ENCODE assay signal across 8 cellular contexts in the genomic region with DNA sequence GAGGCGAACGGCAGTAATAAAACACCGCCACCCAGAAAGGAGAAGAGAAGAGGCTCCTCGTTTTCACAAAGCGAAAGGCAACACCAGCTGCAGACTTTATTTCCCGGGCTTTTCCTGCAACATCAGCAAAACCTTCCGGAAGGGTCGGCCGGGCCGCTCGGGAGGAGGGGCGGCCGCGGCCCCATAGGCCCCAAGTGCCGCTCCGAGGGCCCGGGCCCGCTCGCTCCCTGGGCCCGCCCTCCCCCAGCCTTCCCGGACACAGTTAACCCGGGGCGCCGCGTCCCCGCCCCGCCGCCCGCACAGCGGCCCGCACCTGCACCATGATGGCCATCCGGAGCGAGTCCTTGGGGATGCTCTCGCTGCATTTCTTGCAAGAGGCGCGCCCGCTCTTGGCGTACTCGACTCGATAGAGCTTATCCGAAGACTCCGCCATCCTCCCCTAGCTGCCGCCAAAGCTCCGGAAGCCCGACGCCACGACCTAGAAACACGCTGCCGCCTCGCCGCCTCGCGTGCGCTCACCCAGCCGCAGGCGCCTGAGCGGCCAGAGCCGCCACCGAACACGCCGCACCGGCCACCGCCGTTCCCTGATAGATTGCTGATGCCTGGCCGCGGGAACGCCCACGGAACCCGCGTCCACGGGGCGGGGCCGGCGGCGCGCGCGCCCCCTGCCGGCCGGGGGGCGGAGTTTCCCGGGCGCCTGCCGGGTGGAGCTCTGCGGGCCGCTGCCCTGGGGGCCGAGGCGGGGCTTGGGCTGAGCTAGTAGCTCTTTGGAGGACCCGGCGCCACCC. TPM values are rescaled to one million over a fixed set of nuclear protein-coding genes. Genes with fewer than 3 reads are reported as not detected.
DNase-seq lines count a peak whose midpoint lies in the region; ATAC-seq, FAIRE-seq and TF ChIP-seq lines count a peak whose summit lies in the region.

PARP1 (minus strand) TSS at position 597 of the 788 bp plus-strand sequence; CDS start at position 433, 164 bp downstream.

- ATAC-seq in GM19025 (IDR thresholded peaks at IDR 0.05; ENCODE audit: low read depth, unreplicated experiment) (peak; percentile 72), HG03280 (IDR thresholded peaks at IDR 0.05; ENCODE audit: unreplicated experiment) (peak; percentile 81)

- peak within 1 kb of the TSS; percentile 91 for H2AFZ ChIP-seq in keratinocyte (ENCODE audit: control insufficient read depth, low read length)

- H3K4me3 ChIP-seq in keratinocyte (ENCODE audit: control insufficient read depth in 2 of 3, extremely low read depth in 1 of 3, insufficient read depth in 2 of 3, low read depth in 1 of 3, low read length in 3 of 3), result peak within 1 kb of the TSS; percentile 74 to 88 (median 81)

- H3K79me2 ChIP-seq in keratinocyte (ENCODE audit: control insufficient read depth, insufficient read depth, low read length), result peaks cover 39% of the 10 kb centered on the region

- peak in 2 of 3 experiments; percentile 33 to 64 for TF ChIP-seq CTCF in keratinocyte (optimal IDR thresholded peaks at IDR 0.05 in 1 of 3, IDR thresholded peaks at IDR 0.05 in 1 of 3, conservative IDR thresholded peaks at IDR 0.05 in 1 of 3; ENCODE audit: extremely low read depth in 1 of 3, insufficient read depth in 2 of 3, low read length in 3 of 3)

- H3K4me1 ChIP-seq in keratinocyte (ENCODE audit: control insufficient read depth, extremely low read depth, insufficient read depth, low read length), result peaks cover 14% of the 10 kb centered on the region

- peak within 1 kb of the TSS; percentile 47 for H3K27ac ChIP-seq in keratinocyte (ENCODE audit: control insufficient read depth, insufficient read depth, low read length)

- peaks cover 6% of the 10 kb centered on the region for H3K9me1 ChIP-seq in keratinocyte (ENCODE audit: control insufficient read depth, extremely low read depth, insufficient read depth, low read length)

- H3K9me3 ChIP-seq in keratinocyte (ENCODE audit: control insufficient read depth, low read depth, low read length), result no peaks in the 10 kb centered on the region

- H3K36me3 ChIP-seq in keratinocyte (ENCODE audit: control insufficient read depth in 2 of 2, extremely low read depth in 1 of 2, insufficient read depth in 2 of 2, low read length in 2 of 2), result peaks cover 2% of the 10 kb centered on the region in 2 experiments

- dilution Hi-C loops in keratinocyte (cut with MboI; ENCODE audit: extremely low pct_ligation_motif_present, low sequenced_read_pairs), result no loop called here

- no peak for FAIRE-seq in keratinocyte (lab: Jason Lieb, UNC)

- peak; percentile 86 to 91 for DNase-seq in AML-193 (lab: John Stamatoyannopoulos, UW)
- DNase-seq in NCI-H446 (lab: John Stamatoyannopoulos, UW), result peak; percentile 62 to 91
- peak; percentile 75 for DNase-seq in activated CD4-positive, CD25-positive, alpha-beta regulatory T cell treated with anti-CD3 and anti-CD28 coated beads, Interleukin-2, amount 50 U/mL, for 16 hours (ENCODE audit: low read depth, low spot score)
- peak; percentile 88 for DNase-seq in central memory CD4-positive, alpha-beta T cell
- peak; percentile 54 for DNase-seq in keratinocyte (ENCODE audit: low read depth, low spot score)
- peak; percentile 81 to 85 for DNase-seq in stimulated activated CD4-positive, alpha-beta T cell treated with anti-CD3 and anti-CD28 coated beads, Interleukin-15, amount 100 ng/mL, for 1 hour (ENCODE audit: low read depth in 1 of 2, low spot score in 1 of 2)

- no peaks in the 10 kb centered on the region for H3K27me3 ChIP-seq in keratinocyte (ENCODE audit: control insufficient read depth, extremely low read depth, insufficient read depth, low read length)

- H3K9ac ChIP-seq in keratinocyte (ENCODE audit: control insufficient read depth, extremely low read depth, insufficient read depth, low read length), result peak within 1 kb of the TSS; percentile 66

- H4K20me1 ChIP-seq in keratinocyte (ENCODE audit: control insufficient read depth, extremely low read depth, insufficient read depth, low read length), result peaks cover 3% of the 10 kb centered on the region

- peak within 1 kb of the TSS; percentile 98 for H3K4me2 ChIP-seq in keratinocyte (ENCODE audit: control insufficient read depth, extremely low read depth, insufficient read depth, low read depth, low read length)

RNA-seq across cellular contexts. Expression of gene PARP1, which starts in this region (rescaled TPM):
- 48.5 to 92.9 TPM (median 62.9 TPM) in 3 replicates for polyA plus RNA-seq in keratinocyte
- polyA plus RNA-seq in keratinocyte (2011; ENCODE audit: low read depth), result 27.8 TPM
- 41.2 and 55.3 TPM in 2 replicates for polyA plus RNA-seq in keratinocyte (2011; cell fraction: cytosol; rRNA removed)
- polyA plus RNA-seq in keratinocyte (2011; cell fraction: nucleus; rRNA removed), result 55.8 and 67.6 TPM in 2 replicates
- 16.7 and 63.8 TPM in 2 replicates for polyA plus RNA-seq in keratinocyte (2012; ENCODE audit: low replicate concordance)
- 60.0 to 95.6 TPM (median 67.2 TPM) in 3 replicates for polyA minus RNA-seq in keratinocyte
- 48.9 TPM for polyA minus RNA-seq in keratinocyte (2011; cell fraction: cytosol; rRNA and poly(A)+ RNA removed)
- 28.5 and 44.8 TPM in 2 replicates for polyA minus RNA-seq in keratinocyte (2011; cell fraction: nucleus; rRNA and poly(A)+ RNA removed)

Comparison
In these comparisons a context has a peak if more than half of its experiments do, and no peak if none do; other contexts are left out.
1. Peak in every context shown above with its lines: DNase-seq, ATAC-seq, H3K4me3 ChIP-seq and H3K27ac ChIP-seq.